ENCODE assay signal across 1 cellular context in the genomic region with DNA sequence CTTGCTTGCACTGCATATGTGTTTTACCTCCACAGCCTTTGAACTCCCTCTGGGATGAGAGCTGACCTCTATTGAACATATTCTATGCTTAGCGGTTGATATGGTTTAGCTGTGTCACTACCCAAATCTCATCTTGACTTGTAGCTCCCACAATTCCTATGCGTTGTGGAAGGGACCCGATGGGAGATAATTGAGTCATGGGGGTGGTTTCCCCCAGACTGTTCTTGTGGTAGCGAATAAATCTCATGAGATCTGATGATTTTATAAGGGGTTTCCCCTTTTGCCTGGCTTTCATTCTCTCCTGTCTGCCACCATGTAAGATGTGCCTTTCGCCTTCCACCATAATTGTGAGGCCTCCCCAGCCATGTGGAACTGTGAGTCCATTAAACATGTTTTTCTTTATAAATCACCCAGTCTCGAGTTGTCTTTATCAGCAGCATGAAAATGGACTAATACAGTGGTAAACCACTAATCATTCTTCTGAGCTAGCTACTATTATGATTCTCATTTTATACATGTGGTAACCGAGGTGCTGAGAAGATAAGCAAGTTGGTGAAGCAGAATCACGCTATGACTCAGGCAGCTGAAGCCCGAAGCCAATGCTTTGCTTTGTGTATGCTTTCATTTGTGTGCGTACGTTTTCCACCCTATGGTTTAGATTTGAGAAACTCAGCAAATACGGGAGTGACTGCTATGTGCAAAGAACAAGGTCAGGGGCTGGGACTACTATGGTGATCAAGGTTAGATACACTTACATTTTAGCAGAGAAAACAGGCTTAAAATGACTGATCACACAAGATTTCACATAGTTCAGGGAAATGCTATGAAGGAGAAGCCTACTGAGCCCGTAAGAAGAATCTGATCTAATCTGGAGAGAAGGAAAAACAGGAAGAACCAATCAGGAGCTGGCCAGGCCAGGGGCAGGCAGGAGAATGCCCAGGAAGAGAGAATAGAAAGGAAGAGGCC.
TF ChIP-seq lines count a peak whose summit lies in the region.

No MANE protein-coding gene starts in this region.

TF ChIP-seq in GM12878, 131 proteins besides CTCF, POLR2A, EP300 and RAD21 (continued from another document and continues in another):
- TF ChIP-seq MTA3 (IDR thresholded peaks at IDR 0.05; ENCODE audit: borderline replicate concordance, low read length), result no peak
- TF ChIP-seq, protein P1, sequence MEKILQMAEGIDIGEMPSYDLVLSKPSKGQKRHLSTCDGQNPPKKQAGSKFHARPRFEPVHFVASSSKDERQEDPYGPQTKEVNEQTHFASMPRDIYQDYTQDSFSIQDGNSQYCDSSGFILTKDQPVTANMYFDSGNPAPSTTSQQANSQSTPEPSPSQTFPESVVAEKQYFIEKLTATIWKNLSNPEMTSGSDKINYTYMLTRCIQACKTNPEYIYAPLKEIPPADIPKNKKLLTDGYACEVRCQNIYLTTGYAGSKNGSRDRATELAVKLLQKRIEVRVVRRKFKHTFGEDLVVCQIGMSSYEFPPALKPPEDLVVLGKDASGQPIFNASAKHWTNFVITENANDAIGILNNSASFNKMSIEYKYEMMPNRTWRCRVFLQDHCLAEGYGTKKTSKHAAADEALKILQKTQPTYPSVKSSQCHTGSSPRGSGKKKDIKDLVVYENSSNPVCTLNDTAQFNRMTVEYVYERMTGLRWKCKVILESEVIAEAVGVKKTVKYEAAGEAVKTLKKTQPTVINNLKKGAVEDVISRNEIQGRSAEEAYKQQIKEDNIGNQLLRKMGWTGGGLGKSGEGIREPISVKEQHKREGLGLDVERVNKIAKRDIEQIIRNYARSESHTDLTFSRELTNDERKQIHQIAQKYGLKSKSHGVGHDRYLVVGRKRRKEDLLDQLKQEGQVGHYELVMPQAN (conservative IDR thresholded peaks at IDR 0.05), result no peak
- TF ChIP-seq TCF12 (IDR thresholded peaks at IDR 0.05; ENCODE audit: low read depth, low read length), result 0 out of 2 replicates have a peak, but pooled peaks have one; percentile 24
- TF ChIP-seq, protein P2, sequence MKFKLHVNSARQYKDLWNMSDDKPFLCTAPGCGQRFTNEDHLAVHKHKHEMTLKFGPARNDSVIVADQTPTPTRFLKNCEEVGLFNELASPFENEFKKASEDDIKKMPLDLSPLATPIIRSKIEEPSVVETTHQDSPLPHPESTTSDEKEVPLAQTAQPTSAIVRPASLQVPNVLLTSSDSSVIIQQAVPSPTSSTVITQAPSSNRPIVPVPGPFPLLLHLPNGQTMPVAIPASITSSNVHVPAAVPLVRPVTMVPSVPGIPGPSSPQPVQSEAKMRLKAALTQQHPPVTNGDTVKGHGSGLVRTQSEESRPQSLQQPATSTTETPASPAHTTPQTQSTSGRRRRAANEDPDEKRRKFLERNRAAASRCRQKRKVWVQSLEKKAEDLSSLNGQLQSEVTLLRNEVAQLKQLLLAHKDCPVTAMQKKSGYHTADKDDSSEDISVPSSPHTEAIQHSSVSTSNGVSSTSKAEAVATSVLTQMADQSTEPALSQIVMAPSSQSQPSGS (IDR thresholded peaks at IDR 0.05; ENCODE audit: low read length), result peak; percentile 80
- peak; percentile 68; the same call in 1 of the 2 replicates for TF ChIP-seq CHD2 (IDR thresholded peaks at IDR 0.05; ENCODE audit: borderline replicate concordance, low read depth, low read length)
- TF ChIP-seq SPI1 (IDR thresholded peaks at IDR 0.05; ENCODE audit: borderline replicate concordance, insufficient read depth, low read depth, low read length), result 0 out of 2 replicates have a peak, but pooled peaks have one; percentile 5
- TF ChIP-seq EED (IDR thresholded peaks at IDR 0.05; ENCODE audit: low read depth), result peak; percentile 82
- TF ChIP-seq LARP7 (IDR thresholded peaks at IDR 0.05), result no peak
- peak; percentile 37; the same call in 1 of the 2 replicates for TF ChIP-seq RAD51 (IDR thresholded peaks at IDR 0.05)
- TF ChIP-seq GATAD2B (conservative IDR thresholded peaks at IDR 0.05; ENCODE audit: low read depth), result peak; percentile 41
- no peak for TF ChIP-seq CHD4 (IDR thresholded peaks at IDR 0.05)
- TF ChIP-seq, protein P3, sequence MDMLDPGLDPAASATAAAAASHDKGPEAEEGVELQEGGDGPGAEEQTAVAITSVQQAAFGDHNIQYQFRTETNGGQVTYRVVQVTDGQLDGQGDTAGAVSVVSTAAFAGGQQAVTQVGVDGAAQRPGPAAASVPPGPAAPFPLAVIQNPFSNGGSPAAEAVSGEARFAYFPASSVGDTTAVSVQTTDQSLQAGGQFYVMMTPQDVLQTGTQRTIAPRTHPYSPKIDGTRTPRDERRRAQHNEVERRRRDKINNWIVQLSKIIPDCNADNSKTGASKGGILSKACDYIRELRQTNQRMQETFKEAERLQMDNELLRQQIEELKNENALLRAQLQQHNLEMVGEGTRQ (IDR thresholded peaks at IDR 0.05; ENCODE audit: borderline replicate concordance, low read depth, low read length), result no peak
- TF ChIP-seq MEF2A (IDR thresholded peaks at IDR 0.05; ENCODE audit: insufficient read depth, low read depth, low read length), result peak; percentile 65; the same call in 1 of the 2 replicates
- TF ChIP-seq JUND (IDR thresholded peaks at IDR 0.05; ENCODE audit: low read depth, low read length), result peak; percentile 94
- TF ChIP-seq CBX5 (IDR thresholded peaks at IDR 0.05; ENCODE audit: low read depth), result peak; percentile 90
- peak; percentile 71; the same call in 1 of the 2 replicates for TF ChIP-seq ZBED1 (IDR thresholded peaks at IDR 0.05; ENCODE audit: borderline replicate concordance)
- no peak for TF ChIP-seq MYC (IDR thresholded peaks at IDR 0.05; ENCODE audit: insufficient read depth, insufficient read length, insufficient replicate concordance, low read length, severe bottlenecking)
- TF ChIP-seq CREB1 (IDR thresholded peaks at IDR 0.05; ENCODE audit: low read depth), result peak; percentile 37; the same call in 1 of the 2 replicates
- no peak for TF ChIP-seq FOXK2 (IDR thresholded peaks at IDR 0.05)
- TF ChIP-seq SMAD1 (IDR thresholded peaks at IDR 0.05; ENCODE audit: low read depth, partially characterized antibody), result peak; percentile 67
- no peak for TF ChIP-seq SUPT20H (IDR thresholded peaks at IDR 0.05; ENCODE audit: borderline replicate concordance, control insufficient read depth, low read depth, low read length)
- TF ChIP-seq NR2C1 (IDR thresholded peaks at IDR 0.05), result no peak
- TF ChIP-seq NRF1 (conservative IDR thresholded peaks at IDR 0.05; ENCODE audit: low read depth, low read length), result no peak
- TF ChIP-seq RELA (IDR thresholded peaks at IDR 0.05; ENCODE audit: borderline replicate concordance, partially characterized antibody), result peak; percentile 12
- no peak for TF ChIP-seq ESRRA (IDR thresholded peaks at IDR 0.05; ENCODE audit: low read length)
- TF ChIP-seq, protein P4, sequence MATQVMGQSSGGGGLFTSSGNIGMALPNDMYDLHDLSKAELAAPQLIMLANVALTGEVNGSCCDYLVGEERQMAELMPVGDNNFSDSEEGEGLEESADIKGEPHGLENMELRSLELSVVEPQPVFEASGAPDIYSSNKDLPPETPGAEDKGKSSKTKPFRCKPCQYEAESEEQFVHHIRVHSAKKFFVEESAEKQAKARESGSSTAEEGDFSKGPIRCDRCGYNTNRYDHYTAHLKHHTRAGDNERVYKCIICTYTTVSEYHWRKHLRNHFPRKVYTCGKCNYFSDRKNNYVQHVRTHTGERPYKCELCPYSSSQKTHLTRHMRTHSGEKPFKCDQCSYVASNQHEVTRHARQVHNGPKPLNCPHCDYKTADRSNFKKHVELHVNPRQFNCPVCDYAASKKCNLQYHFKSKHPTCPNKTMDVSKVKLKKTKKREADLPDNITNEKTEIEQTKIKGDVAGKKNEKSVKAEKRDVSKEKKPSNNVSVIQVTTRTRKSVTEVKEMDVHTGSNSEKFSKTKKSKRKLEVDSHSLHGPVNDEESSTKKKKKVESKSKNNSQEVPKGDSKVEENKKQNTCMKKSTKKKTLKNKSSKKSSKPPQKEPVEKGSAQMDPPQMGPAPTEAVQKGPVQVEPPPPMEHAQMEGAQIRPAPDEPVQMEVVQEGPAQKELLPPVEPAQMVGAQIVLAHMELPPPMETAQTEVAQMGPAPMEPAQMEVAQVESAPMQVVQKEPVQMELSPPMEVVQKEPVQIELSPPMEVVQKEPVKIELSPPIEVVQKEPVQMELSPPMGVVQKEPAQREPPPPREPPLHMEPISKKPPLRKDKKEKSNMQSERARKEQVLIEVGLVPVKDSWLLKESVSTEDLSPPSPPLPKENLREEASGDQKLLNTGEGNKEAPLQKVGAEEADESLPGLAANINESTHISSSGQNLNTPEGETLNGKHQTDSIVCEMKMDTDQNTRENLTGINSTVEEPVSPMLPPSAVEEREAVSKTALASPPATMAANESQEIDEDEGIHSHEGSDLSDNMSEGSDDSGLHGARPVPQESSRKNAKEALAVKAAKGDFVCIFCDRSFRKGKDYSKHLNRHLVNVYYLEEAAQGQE (IDR thresholded peaks at IDR 0.05; ENCODE audit: low read depth, low read length), result no peak
- TF ChIP-seq, protein P5, sequence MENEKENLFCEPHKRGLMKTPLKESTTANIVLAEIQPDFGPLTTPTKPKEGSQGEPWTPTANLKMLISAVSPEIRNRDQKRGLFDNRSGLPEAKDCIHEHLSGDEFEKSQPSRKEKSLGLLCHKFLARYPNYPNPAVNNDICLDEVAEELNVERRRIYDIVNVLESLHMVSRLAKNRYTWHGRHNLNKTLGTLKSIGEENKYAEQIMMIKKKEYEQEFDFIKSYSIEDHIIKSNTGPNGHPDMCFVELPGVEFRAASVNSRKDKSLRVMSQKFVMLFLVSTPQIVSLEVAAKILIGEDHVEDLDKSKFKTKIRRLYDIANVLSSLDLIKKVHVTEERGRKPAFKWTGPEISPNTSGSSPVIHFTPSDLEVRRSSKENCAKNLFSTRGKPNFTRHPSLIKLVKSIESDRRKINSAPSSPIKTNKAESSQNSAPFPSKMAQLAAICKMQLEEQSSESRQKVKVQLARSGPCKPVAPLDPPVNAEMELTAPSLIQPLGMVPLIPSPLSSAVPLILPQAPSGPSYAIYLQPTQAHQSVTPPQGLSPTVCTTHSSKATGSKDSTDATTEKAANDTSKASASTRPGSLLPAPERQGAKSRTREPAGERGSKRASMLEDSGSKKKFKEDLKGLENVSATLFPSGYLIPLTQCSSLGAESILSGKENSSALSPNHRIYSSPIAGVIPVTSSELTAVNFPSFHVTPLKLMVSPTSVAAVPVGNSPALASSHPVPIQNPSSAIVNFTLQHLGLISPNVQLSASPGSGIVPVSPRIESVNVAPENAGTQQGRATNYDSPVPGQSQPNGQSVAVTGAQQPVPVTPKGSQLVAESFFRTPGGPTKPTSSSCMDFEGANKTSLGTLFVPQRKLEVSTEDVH (IDR thresholded peaks at IDR 0.05; ENCODE audit: low read depth, partially characterized antibody), result no peak
- TF ChIP-seq KDM1A (IDR thresholded peaks at IDR 0.05; ENCODE audit: borderline replicate concordance), result no peak
- no peak for TF ChIP-seq POLR2AphosphoS5 (IDR thresholded peaks at IDR 0.05; ENCODE audit: low read length)
- TF ChIP-seq BMI1 (IDR thresholded peaks at IDR 0.05; ENCODE audit: borderline replicate concordance), result peak; percentile 86
- no peak for TF ChIP-seq BRCA1 (IDR thresholded peaks at IDR 0.05; ENCODE audit: low read depth, low read length)
- TF ChIP-seq HDAC2 (IDR thresholded peaks at IDR 0.05), result no peak
- TF ChIP-seq, protein P6, sequence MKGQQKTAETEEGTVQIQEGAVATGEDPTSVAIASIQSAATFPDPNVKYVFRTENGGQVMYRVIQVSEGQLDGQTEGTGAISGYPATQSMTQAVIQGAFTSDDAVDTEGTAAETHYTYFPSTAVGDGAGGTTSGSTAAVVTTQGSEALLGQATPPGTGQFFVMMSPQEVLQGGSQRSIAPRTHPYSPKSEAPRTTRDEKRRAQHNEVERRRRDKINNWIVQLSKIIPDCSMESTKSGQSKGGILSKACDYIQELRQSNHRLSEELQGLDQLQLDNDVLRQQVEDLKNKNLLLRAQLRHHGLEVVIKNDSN (IDR thresholded peaks at IDR 0.05; ENCODE audit: borderline replicate concordance, extremely low read length, insufficient read depth, low read depth, low read length), result no peak
- TF ChIP-seq MEF2B (IDR thresholded peaks at IDR 0.05; ENCODE audit: partially characterized antibody, poor library complexity, severe bottlenecking), result peak; percentile 85
- TF ChIP-seq NR2F1 (conservative IDR thresholded peaks at IDR 0.05), result peak; percentile 83
- TF ChIP-seq, protein P7, sequence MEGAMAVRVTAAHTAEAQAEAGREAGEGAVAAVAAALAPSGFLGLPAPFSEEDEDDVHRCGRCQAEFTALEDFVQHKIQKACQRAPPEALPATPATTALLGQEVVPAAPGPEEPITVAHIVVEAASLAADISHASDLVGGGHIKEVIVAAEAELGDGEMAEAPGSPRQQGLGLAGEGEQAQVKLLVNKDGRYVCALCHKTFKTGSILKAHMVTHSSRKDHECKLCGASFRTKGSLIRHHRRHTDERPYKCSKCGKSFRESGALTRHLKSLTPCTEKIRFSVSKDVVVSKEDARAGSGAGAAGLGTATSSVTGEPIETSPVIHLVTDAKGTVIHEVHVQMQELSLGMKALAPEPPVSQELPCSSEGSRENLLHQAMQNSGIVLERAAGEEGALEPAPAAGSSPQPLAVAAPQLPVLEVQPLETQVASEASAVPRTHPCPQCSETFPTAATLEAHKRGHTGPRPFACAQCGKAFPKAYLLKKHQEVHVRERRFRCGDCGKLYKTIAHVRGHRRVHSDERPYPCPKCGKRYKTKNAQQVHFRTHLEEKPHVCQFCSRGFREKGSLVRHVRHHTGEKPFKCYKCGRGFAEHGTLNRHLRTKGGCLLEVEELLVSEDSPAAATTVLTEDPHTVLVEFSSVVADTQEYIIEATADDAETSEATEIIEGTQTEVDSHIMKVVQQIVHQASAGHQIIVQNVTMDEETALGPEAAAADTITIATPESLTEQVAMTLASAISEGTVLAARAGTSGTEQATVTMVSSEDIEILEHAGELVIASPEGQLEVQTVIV (IDR thresholded peaks at IDR 0.05; ENCODE audit: borderline replicate concordance, partially characterized antibody), result no peak
- TF ChIP-seq PAX5 (IDR thresholded peaks at IDR 0.05; ENCODE audit: borderline replicate concordance, low read depth, low read length), result peak; percentile 91
- TF ChIP-seq CHD1 (IDR thresholded peaks at IDR 0.05; ENCODE audit: low read depth, low read length), result no peak
- TF ChIP-seq SP1 (IDR thresholded peaks at IDR 0.05; ENCODE audit: low read depth, low read length), result no peak
- no peak for TF ChIP-seq TARDBP (IDR thresholded peaks at IDR 0.05; ENCODE audit: borderline replicate concordance)
- TF ChIP-seq SREBF1 (IDR thresholded peaks at IDR 0.05; ENCODE audit: low read length), result no peak; the same call in 1 of the 2 replicates
